1 cellular context compared by ENCODE assay signal in the genomic region with DNA sequence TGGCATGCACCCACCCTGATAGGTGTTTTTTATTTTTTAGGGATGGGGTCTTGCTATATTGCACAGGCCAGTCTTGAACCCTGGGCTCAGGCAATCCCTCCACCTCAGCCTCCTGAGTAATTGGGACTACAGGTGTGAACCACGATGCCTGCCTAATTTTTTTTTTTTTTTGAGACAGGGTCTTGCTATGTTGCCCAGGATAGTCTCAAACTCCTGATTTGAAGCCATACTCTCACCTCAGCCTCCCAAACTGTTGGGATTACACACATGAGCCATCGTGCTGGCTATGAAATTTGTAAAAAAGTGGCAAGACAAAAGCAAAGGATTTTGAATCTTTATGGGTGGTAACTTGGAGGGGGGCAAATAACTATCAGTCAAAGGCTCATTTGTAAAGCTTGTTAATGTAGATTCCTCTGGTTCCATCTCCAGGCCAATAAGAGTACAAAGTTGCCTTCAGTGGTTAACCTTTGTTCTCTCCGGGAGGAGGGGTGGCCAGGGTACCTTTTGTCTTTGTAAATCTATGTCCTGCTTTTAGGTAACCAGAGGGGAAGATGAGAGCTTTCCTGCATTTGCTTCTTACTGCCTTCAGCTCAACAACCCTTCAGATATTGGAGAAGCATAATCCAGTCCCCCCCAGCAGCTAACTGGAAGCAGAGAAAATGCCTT.
TF ChIP-seq lines count a peak whose summit lies in the region.

No MANE protein-coding gene starts in this region.

TF ChIP-seq in HepG2, 621 proteins besides CTCF, POLR2A, EP300 and RAD21:
- TF ChIP-seq HNF4A (CRISPR knock-in tag; IDR thresholded peaks at IDR 0.05) (peak; percentile 10; the same call in 1 of the 2 replicates), HNF4G (IDR thresholded peaks at IDR 0.05; ENCODE audit: borderline replicate concordance, low read depth, low read length) (0 out of 2 replicates have a peak, but pooled peaks have one; percentile 16), HNF4G (CRISPR knock-in tag; IDR thresholded peaks at IDR 0.05; ENCODE audit: borderline replicate concordance, low read depth) (no peak), TBP (CRISPR knock-in tag; IDR thresholded peaks at IDR 0.05) (no peak), ZNF317 (CRISPR knock-in tag; IDR thresholded peaks at IDR 0.05) (no peak), ZNF768 (CRISPR knock-in tag; IDR thresholded peaks at IDR 0.05) (no peak), ZNF121 (CRISPR knock-in tag; IDR thresholded peaks at IDR 0.05) (0 out of 2 replicates have a peak, but pooled peaks have one; percentile 28)
- TF ChIP-seq, protein P1, sequence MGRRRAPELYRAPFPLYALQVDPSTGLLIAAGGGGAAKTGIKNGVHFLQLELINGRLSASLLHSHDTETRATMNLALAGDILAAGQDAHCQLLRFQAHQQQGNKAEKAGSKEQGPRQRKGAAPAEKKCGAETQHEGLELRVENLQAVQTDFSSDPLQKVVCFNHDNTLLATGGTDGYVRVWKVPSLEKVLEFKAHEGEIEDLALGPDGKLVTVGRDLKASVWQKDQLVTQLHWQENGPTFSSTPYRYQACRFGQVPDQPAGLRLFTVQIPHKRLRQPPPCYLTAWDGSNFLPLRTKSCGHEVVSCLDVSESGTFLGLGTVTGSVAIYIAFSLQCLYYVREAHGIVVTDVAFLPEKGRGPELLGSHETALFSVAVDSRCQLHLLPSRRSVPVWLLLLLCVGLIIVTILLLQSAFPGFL (CRISPR knock-in tag; IDR thresholded peaks at IDR 0.05), result no peak
